Comparison of ENCODE assay signal across 2 cellular contexts in genomic region chr20:9492067-9492466, GRCh38.
TF ChIP-seq lines count a peak whose summit lies in the region.

No MANE protein-coding gene starts in this region.

TF ChIP-seq in A549, 52 proteins besides CTCF, POLR2A, EP300 and RAD21 (continued from another document):
- no peak for TF ChIP-seq MAFK (IDR thresholded peaks at IDR 0.05; ENCODE audit: partially characterized antibody)
- TF ChIP-seq NPAS2 (CRISPR knock-in tag; IDR thresholded peaks at IDR 0.05; ENCODE audit: borderline replicate concordance) = no peak
- no peak for TF ChIP-seq CBX2 (IDR thresholded peaks at IDR 0.05; ENCODE audit: borderline replicate concordance, low read depth)
- TF ChIP-seq ATOH8 (CRISPR knock-in tag; IDR thresholded peaks at IDR 0.05; ENCODE audit: low read depth) = no peak
TF ChIP-seq in A549: peak in this region for 0.

TF ChIP-seq in IMR-90, 13 proteins besides CTCF, POLR2A, EP300 and RAD21 (continued from another document):
- TF ChIP-seq ELK1 (IDR thresholded peaks at IDR 0.05; ENCODE audit: borderline replicate concordance, low read depth, low read length) (no peak), RFX5 (IDR thresholded peaks at IDR 0.05; ENCODE audit: low read depth, low read length) (no peak)
TF ChIP-seq in IMR-90: peak in this region for 0.
